8 cellular contexts compared by ENCODE assay signal in the genomic region with DNA sequence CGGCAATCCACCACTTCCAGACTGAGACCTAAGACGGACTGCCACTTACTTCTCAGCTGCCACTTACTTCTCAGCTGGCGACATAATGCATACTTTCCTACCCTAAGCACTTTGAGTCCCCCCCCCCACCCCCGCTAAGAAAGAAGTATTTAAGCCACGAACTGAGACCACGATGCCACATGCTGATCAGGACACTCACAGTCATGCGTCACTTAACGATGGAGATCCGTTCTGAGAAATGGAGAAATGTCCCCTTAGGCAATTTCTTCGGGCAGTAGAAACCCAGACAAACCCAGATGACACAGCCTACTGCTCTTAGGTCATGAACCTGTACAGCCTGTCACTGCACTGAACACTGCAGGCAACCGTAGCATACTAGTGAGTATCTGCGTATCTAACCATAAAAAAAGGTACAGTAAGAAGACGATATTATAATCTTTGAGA. TPM values are rescaled to one million over a fixed set of nuclear protein-coding genes. Genes with fewer than 3 reads are reported as not detected.
DNase-seq lines count a peak whose midpoint lies in the region; ATAC-seq and TF ChIP-seq lines count a peak whose summit lies in the region.

No MANE protein-coding gene starts in this region.

- peaks cover 4% of the 10 kb centered on the region for H3K36me3 Mint-ChIP-seq in activated naive CD4-positive, alpha-beta T cell treated with anti-CD3 and anti-CD28 coated beads for 36 hours (ENCODE audit: low read depth)

- H3K27me3 ChIP-seq in OCI-LY1 (ENCODE audit: insufficient read depth, low read length) (no peaks in the 10 kb centered on the region), gastroesophageal sphincter (no peaks in the 10 kb centered on the region)

- H3K9me3 Mint-ChIP-seq in activated naive CD4-positive, alpha-beta T cell treated with anti-CD3 and anti-CD28 coated beads for 36 hours = no peaks in the 10 kb centered on the region

- no peak overlapping the region for H2AFZ ChIP-seq in OCI-LY1 (ENCODE audit: low read length)

- H3K4me1 Mint-ChIP-seq in activated naive CD4-positive, alpha-beta T cell treated with anti-CD3 and anti-CD28 coated beads for 36 hours (ENCODE audit: low read depth) = peaks cover 49% of the 10 kb centered on the region

- peaks cover 7% of the 10 kb centered on the region; the same call in 1 of the 2 replicates for H3K36me3 ChIP-seq in OCI-LY1 (ENCODE audit: insufficient read depth, low read length)
- H3K36me3 ChIP-seq in gastroesophageal sphincter = no peaks in the 10 kb centered on the region

- TF ChIP-seq CTCF in OCI-LY1 (IDR thresholded peaks at IDR 0.05; ENCODE audit: low read length) (no peak), gastroesophageal sphincter (IDR thresholded peaks at IDR 0.05) (no peak), omental fat pad (IDR thresholded peaks at IDR 0.05) (no peak)

- peak overlapping the region; percentile 87 for H3K4me2 ChIP-seq in OCI-LY1 (ENCODE audit: low read length)

- H3K27me3 Mint-ChIP-seq in activated naive CD4-positive, alpha-beta T cell treated with anti-CD3 and anti-CD28 coated beads for 36 hours (ENCODE audit: low read depth) = no peaks in the 10 kb centered on the region

- H3K79me2 ChIP-seq in OCI-LY1 (ENCODE audit: insufficient read depth, low read length) = peaks cover 25% of the 10 kb centered on the region; the same call in 1 of the 2 replicates

- H3K27ac ChIP-seq in OCI-LY1 (ENCODE audit: low read depth, low read length, poor library complexity, severe bottlenecking) (peak overlapping the region; percentile 32), gastroesophageal sphincter (peak overlapping the region; percentile 89 to 99 (median 96))

- peak; percentile 47 for ATAC-seq in Right ventricle myocardium inferior
- peak; percentile 44 for ATAC-seq in HG02973 (IDR thresholded peaks at IDR 0.05; ENCODE audit: unreplicated experiment)
- ATAC-seq in gastroesophageal sphincter = peak; percentile 76
- peak; percentile 76 for ATAC-seq in omental fat pad (ENCODE audit: low FRiP score)

- H3K4me3 Mint-ChIP-seq in activated naive CD4-positive, alpha-beta T cell treated with anti-CD3 and anti-CD28 coated beads for 36 hours = peak overlapping the region; percentile 93

- no peak for TF ChIP-seq EP300 in gastroesophageal sphincter (IDR thresholded peaks at IDR 0.05)

- H4K20me1 ChIP-seq in OCI-LY1 (ENCODE audit: insufficient read depth, low read length) = no peaks in the 10 kb centered on the region

- H3F3A ChIP-seq in OCI-LY1 (ENCODE audit: insufficient read depth, low read length) = no peaks in the 10 kb centered on the region

- peak overlapping the region; percentile 72 for H3K9ac ChIP-seq in OCI-LY1 (ENCODE audit: low read length)

- TF ChIP-seq POLR2A in gastroesophageal sphincter (IDR thresholded peaks at IDR 0.05) = peak in 1 of 2 donors; percentile 4

- H3K9me2 ChIP-seq in OCI-LY1 (ENCODE audit: low read depth, low read length) = no peaks in the 10 kb centered on the region

- H3K4me3 ChIP-seq in OCI-LY1 (ENCODE audit: low read depth, low read length, poor library complexity, severe bottlenecking) (peak overlapping the region; percentile 77), gastroesophageal sphincter (peak overlapping the region; percentile 75 to 83)

- no peak for DNase-seq in Right ventricle myocardium inferior (ENCODE audit: missing footprints)
- DNase-seq in cardiac septum (ENCODE audit: low spot score) = no peak
- DNase-seq in activated naive CD4-positive, alpha-beta T cell treated with anti-CD3 and anti-CD28 coated beads for 36 hours = peak; percentile 64
- DNase-seq in omental fat pad (ENCODE audit: low spot score) = no peak
- no peak for DNase-seq in GM19238 (ENCODE audit: insufficient read length, low spot score)

- 0% methylated on average over 1 to 6 of the region's 13 CpGs for WGBS in gastroesophageal sphincter (ENCODE audit: low coverage in 1 of 2), 2 donors

- H3K4me1 ChIP-seq in OCI-LY1 (ENCODE audit: insufficient read depth, low read length, severe bottlenecking) = peaks cover 60% of the 10 kb centered on the region
- H3K4me1 ChIP-seq in gastroesophageal sphincter = peaks cover 10 to 76% (median 24%) of the 10 kb centered on the region in 3 donors

- CTCF ChIA-PET in activated naive CD4-positive, alpha-beta T cell treated with anti-CD3 and anti-CD28 coated beads for 36 hours (lab: Charles Lee) = interaction anchor here (1.1 kb wide), 1 partner anchor 53 kb away, joined by 4 read pairs; no protein-coding TSS in a partner anchor

- no peaks in the 10 kb centered on the region for H3K9me3 ChIP-seq in OCI-LY1 (ENCODE audit: low read length)
- H3K9me3 ChIP-seq in gastroesophageal sphincter = no peaks in the 10 kb centered on the region

- intact Hi-C loops in Right ventricle myocardium inferior (cut with DNase I) = loop anchor here (5.0 kb wide), 1 partner anchor 44 kb away; no protein-coding TSS in a partner anchor
- intact Hi-C loops in cardiac septum (cut with DNase I) = loop anchor here (5.0 kb wide), 1 partner anchor 94 kb away; no protein-coding TSS in a partner anchor
- intact Hi-C loops in activated naive CD4-positive, alpha-beta T cell treated with anti-CD3 and anti-CD28 coated beads for 36 hours (cut with micrococcal nuclease) = loop anchor here (1.0 to 5.0 kb wide), 8 partner anchors 50 to 1721 kb away; a partner anchor contains a TSS

- H3K27ac Mint-ChIP-seq in activated naive CD4-positive, alpha-beta T cell treated with anti-CD3 and anti-CD28 coated beads for 36 hours = peak overlapping the region; percentile 94

RNA-seq across cellular contexts. Expression of a gene that starts 0.7 kb away (rescaled TPM):
- total RNA-seq in Right ventricle myocardium inferior (103 TPM), cardiac septum (60.1 TPM), gastroesophageal sphincter (100 to 1,000 TPM in 1 of 4 donors, 10 to 100 TPM in 3; 45.8 to 104 (median 66.9) TPM), omental fat pad (100 to 1,000 TPM; 104 to 261 (median 147) TPM)
- total RNA-seq in activated naive CD4-positive, alpha-beta T cell treated with anti-CD3 and anti-CD28 coated beads for 36 hours = 10 to 100 TPM; 25.5 to 26.4 TPM

RNA-seq across cellular contexts. Expression of a gene that starts 45.1 kb away (rescaled TPM):
- total RNA-seq in Right ventricle myocardium inferior = not detected
- 0.11 TPM for total RNA-seq in cardiac septum
- not detected for total RNA-seq in activated naive CD4-positive, alpha-beta T cell treated with anti-CD3 and anti-CD28 coated beads for 36 hours
- not detected for total RNA-seq in gastroesophageal sphincter
- not detected for total RNA-seq in omental fat pad
